8 cellular contexts compared by ENCODE assay signal in the genomic region with DNA sequence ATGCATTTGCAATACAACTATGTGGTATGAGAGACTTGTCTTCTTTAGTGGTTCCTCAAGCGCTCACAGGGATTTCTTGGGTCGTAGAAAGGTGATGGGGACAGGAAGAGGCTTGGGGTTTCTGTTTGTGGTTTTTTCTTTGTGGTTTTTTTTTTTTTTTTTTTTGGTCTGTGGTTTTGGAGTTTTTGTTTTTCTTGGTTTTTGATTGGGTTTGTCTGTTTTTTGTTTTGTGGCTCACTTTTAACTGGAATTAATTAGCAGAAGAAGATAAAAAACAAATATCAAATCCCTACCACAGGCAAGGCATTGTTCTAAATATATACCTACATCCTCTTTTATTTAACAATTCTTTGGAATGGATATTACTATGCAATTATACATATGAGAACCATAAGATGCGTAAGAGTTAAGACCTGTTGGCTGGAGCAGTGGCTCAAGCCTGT. TPM values are rescaled to one million over a fixed set of nuclear protein-coding genes. Genes with fewer than 3 reads are reported as not detected.
DNase-seq lines count a peak whose midpoint lies in the region; ATAC-seq, FAIRE-seq and TF ChIP-seq lines count a peak whose summit lies in the region.

No MANE protein-coding gene starts in this region.

- peaks cover 38% of the 10 kb centered on the region for H3K27me3 Mint-ChIP-seq in IgD-negative memory B cell
- H3K27me3 Mint-ChIP-seq in activated CD4-positive, alpha-beta T cell treated with anti-CD3 and anti-CD28 coated beads, Interleukin-2, amount 10 ng/mL, durations not matched to agents 7 days and 5 days = peaks cover 80% of the 10 kb centered on the region
- peaks cover 47 to 83% (median 66%) of the 10 kb centered on the region in 5 donors for H3K27me3 Mint-ChIP-seq in naive thymus-derived CD4-positive, alpha-beta T cell

- H3K27ac ChIP-seq in naive thymus-derived CD4-positive, alpha-beta T cell (ENCODE audit: low read depth, low read length) = no peak overlapping the region

- CTCF ChIA-PET in activated CD4-positive, alpha-beta T cell treated with anti-CD3 and anti-CD28 coated beads, Interleukin-2, amount 10 ng/mL, durations not matched to agents 7 days and 5 days (lab: Charles Lee) = no interaction called here
- CTCF ChIA-PET in naive thymus-derived CD4-positive, alpha-beta T cell (lab: Charles Lee) = interaction anchor here (0.6 kb wide), 1 partner anchor 155 kb away, joined by 3 read pairs; no protein-coding TSS in a partner anchor

- no peak for FAIRE-seq in GM12891 (lab: Jason Lieb, UNC)

- ATAC-seq in naive thymus-derived CD4-positive, alpha-beta T cell = peak; percentile 91
- no peak for ATAC-seq in left ventricle myocardium superior

- peaks cover 16 to 17% of the 10 kb centered on the region in 2 donors for H3K4me1 ChIP-seq in naive thymus-derived CD4-positive, alpha-beta T cell (ENCODE audit: control insufficient read depth in 2 of 2, insufficient read depth in 2 of 2, low read length in 2 of 2)

- H3K27me3 ChIP-seq in naive thymus-derived CD4-positive, alpha-beta T cell (ENCODE audit: control insufficient read depth in 2 of 2, insufficient read depth in 2 of 2, low read length in 2 of 2) = peaks cover 10 to 42% of the 10 kb centered on the region in 2 donors

- POLR2A ChIA-PET in activated CD4-positive, alpha-beta T cell treated with anti-CD3 and anti-CD28 coated beads, Interleukin-2, amount 10 ng/mL, durations not matched to agents 7 days and 5 days (lab: Charles Lee) = no interaction called here
- POLR2A ChIA-PET in naive thymus-derived CD4-positive, alpha-beta T cell (lab: Charles Lee) = no interaction called here

- no peak for TF ChIP-seq POLR2A in GM12891 (IDR thresholded peaks at IDR 0.05; ENCODE audit: low read depth, low read length)

- peaks cover 2 to 5% (median 2%) of the 10 kb centered on the region in 3 donors for H3K9me3 Mint-ChIP-seq in IgD-negative memory B cell
- peaks cover 7% of the 10 kb centered on the region for H3K9me3 Mint-ChIP-seq in activated CD4-positive, alpha-beta T cell treated with anti-CD3 and anti-CD28 coated beads, Interleukin-2, amount 10 ng/mL, durations not matched to agents 7 days and 5 days
- peaks cover 0 to 15% (median 7%) of the 10 kb centered on the region in 11 donors for H3K9me3 Mint-ChIP-seq in naive thymus-derived CD4-positive, alpha-beta T cell

- H3K36me3 ChIP-seq in naive thymus-derived CD4-positive, alpha-beta T cell (ENCODE audit: control insufficient read depth in 2 of 3, insufficient read depth in 3 of 3, low read length in 3 of 3) = no peaks in the 10 kb centered on the region

- no peaks in the 10 kb centered on the region for H3K9me3 ChIP-seq in naive thymus-derived CD4-positive, alpha-beta T cell (ENCODE audit: control insufficient read depth in 2 of 3, low read length in 3 of 3)

- peaks cover 2% of the 10 kb centered on the region for H3K36me3 Mint-ChIP-seq in IgD-negative memory B cell
- H3K36me3 Mint-ChIP-seq in activated CD4-positive, alpha-beta T cell treated with anti-CD3 and anti-CD28 coated beads, Interleukin-2, amount 10 ng/mL, durations not matched to agents 7 days and 5 days (ENCODE audit: low read depth) = peaks cover 8% of the 10 kb centered on the region
- H3K36me3 Mint-ChIP-seq in naive thymus-derived CD4-positive, alpha-beta T cell = peaks cover 0 to 9% (median 4%) of the 10 kb centered on the region in 5 donors

- H3K4me3 ChIP-seq in naive thymus-derived CD4-positive, alpha-beta T cell (ENCODE audit: low read length) = no peak overlapping the region

- peak; percentile 27 for DNase-seq in GM12891 (ENCODE audit: insufficient read length, low spot score)
- peak; percentile 69 for DNase-seq in activated CD4-positive, alpha-beta T cell treated with anti-CD3 and anti-CD28 coated beads, Interleukin-2, amount 10 ng/mL, durations not matched to agents 7 days and 5 days
- peak in 7 of 9 donors; percentile 57 to 75 (median 61) for DNase-seq in naive thymus-derived CD4-positive, alpha-beta T cell
- no peak for DNase-seq in GOT3 (lab: John Stamatoyannopoulos, UW)
- DNase-seq in stimulated activated CD8-positive, alpha-beta memory T cell treated with anti-CD3 and anti-CD28 coated beads, Interleukin-4, amount 100 ng/mL, for 48 hours = no peak
- DNase-seq in NCI-H69 (lab: John Stamatoyannopoulos, UW) = no peak
- DNase-seq in left ventricle myocardium superior = no peak

- H3K4me3 Mint-ChIP-seq in IgD-negative memory B cell = peak overlapping the region; percentile 70 to 86 (median 74)
- H3K4me3 Mint-ChIP-seq in activated CD4-positive, alpha-beta T cell treated with anti-CD3 and anti-CD28 coated beads, Interleukin-2, amount 10 ng/mL, durations not matched to agents 7 days and 5 days = peak overlapping the region; percentile 85
- peak overlapping the region in 9 of 10 donors; percentile 70 to 95 (median 78) for H3K4me3 Mint-ChIP-seq in naive thymus-derived CD4-positive, alpha-beta T cell

- H3K4me1 Mint-ChIP-seq in IgD-negative memory B cell = peaks cover 9 to 24% (median 17%) of the 10 kb centered on the region in 3 donors
- peaks cover 27% of the 10 kb centered on the region for H3K4me1 Mint-ChIP-seq in activated CD4-positive, alpha-beta T cell treated with anti-CD3 and anti-CD28 coated beads, Interleukin-2, amount 10 ng/mL, durations not matched to agents 7 days and 5 days
- peaks cover 23 to 35% (median 34%) of the 10 kb centered on the region in 7 donors for H3K4me1 Mint-ChIP-seq in naive thymus-derived CD4-positive, alpha-beta T cell

- peak overlapping the region; percentile 96 to 99 (median 99) for H3K27ac Mint-ChIP-seq in IgD-negative memory B cell
- H3K27ac Mint-ChIP-seq in activated CD4-positive, alpha-beta T cell treated with anti-CD3 and anti-CD28 coated beads, Interleukin-2, amount 10 ng/mL, durations not matched to agents 7 days and 5 days = peak overlapping the region; percentile 99
- H3K27ac Mint-ChIP-seq in naive thymus-derived CD4-positive, alpha-beta T cell = peak overlapping the region; percentile 88 to 100 (median 98)

- intact Hi-C loops in naive thymus-derived CD4-positive, alpha-beta T cell (cut with micrococcal nuclease) = loop anchor here (1.0 to 10.0 kb wide), 5 partner anchors 68 to 283 kb away; partner anchors contain the start of genes HSCB (in 2 of the 2), XBP1 (in 1 of the 2) and ZNRF3 (in 1 of the 2)
- intact Hi-C loops in left ventricle myocardium superior (cut with micrococcal nuclease) = no loop called here

TF ChIP-seq in GM12891, 5 proteins besides CTCF, POLR2A, EP300 and RAD21:
- TF ChIP-seq SPI1 (IDR thresholded peaks at IDR 0.05; ENCODE audit: low read depth, low read length) (no peak), POLR2AphosphoS5 (IDR thresholded peaks at IDR 0.05; ENCODE audit: low read depth, low read length) (no peak)

RNA-seq across cellular contexts. Expression of gene TTC28, which starts 5.5 kb away (rescaled TPM):
- polyA plus RNA-seq in GM12891 (2012; ENCODE audit: low read depth, missing spikeins) = 1.5 TPM
- 0.30 TPM for polyA plus RNA-seq in IgD-negative memory B cell
- total RNA-seq in activated CD4-positive, alpha-beta T cell treated with anti-CD3 and anti-CD28 coated beads, Interleukin-2, amount 10 ng/mL, durations not matched to agents 7 days and 5 days = 1 to 10 TPM in 1 of 2 experiments, under 1 TPM in 1; 0.74 to 1.2 TPM
- 1 to 10 TPM; 2.4 to 8.3 (median 5.1) TPM for total RNA-seq in naive thymus-derived CD4-positive, alpha-beta T cell
- 1 to 10 TPM in 1 of 2 donors, under 1 TPM in 1; 0.50 to 2.1 TPM for polyA plus RNA-seq in naive thymus-derived CD4-positive, alpha-beta T cell
- total RNA-seq in left ventricle myocardium superior = 17.0 TPM

Comparison
In these comparisons a context has a peak if more than half of its experiments do, and no peak if none do; other contexts are left out.
1. DNase-seq: peak in GM12891 (single experiment), activated CD4-positive, alpha-beta T cell treated with anti-CD3 and anti-CD28 coated beads, Interleukin-2, amount 10 ng/mL, durations not matched to agents 7 days and 5 days (single experiment) and naive thymus-derived CD4-positive, alpha-beta T cell (7 of 9); none in GOT3 (single experiment), stimulated activated CD8-positive, alpha-beta memory T cell treated with anti-CD3 and anti-CD28 coated beads, Interleukin-4, amount 100 ng/mL, for 48 hours (single experiment), NCI-H69 (single experiment) and left ventricle myocardium superior (single experiment).
2. Peak in every context shown above with its lines, with median percentiles within 50 percentile points of each other: H3K27ac Mint-ChIP-seq and H3K4me3 Mint-ChIP-seq.